14 cellular contexts compared by ENCODE assay signal in the genomic region with DNA sequence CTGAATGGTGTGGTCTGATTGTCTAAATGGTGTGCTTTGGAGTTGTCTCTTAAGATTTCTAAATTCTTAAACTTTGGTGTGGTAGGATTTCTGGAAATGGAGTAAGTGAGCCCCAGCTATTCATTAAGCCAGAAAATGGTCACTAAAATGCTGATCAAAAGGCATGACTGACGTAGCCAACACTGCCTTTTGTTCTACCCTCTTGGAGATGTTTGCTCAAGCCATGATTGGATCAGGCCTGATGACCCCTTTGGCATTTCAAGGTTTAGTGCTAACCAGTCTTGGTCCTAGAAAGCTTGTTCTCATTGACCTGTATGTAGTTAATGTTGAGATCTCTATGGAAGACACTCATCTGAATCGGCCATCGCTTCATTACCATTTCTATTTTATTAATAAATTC.
DNase-seq lines count a peak whose midpoint lies in the region; ATAC-seq and TF ChIP-seq lines count a peak whose summit lies in the region.
"Had no signal": no experiment of that assay in that cellular context is flagged by ENCODE, and none has a peak within 500 bp of the region (broad histone marks: within the 10 kb centered on the region; RNA-seq: fewer than 3 reads in every experiment).

No MANE protein-coding gene starts in this region.

- H3K4me1 Mint-ChIP-seq in progenitor cell of endocrine pancreas (ENCODE audit: low read depth), result peaks cover 8% of the 10 kb centered on the region
- H3K4me1 Mint-ChIP-seq: CD4-positive, alpha-beta memory T cell; GM23338 had no signal

- H3K27ac Mint-ChIP-seq in progenitor cell of endocrine pancreas, result peak overlapping the region; percentile 81
- H3K27ac Mint-ChIP-seq: CD4-positive, alpha-beta memory T cell; GM23338; H9 had no signal

- H3K9me3 Mint-ChIP-seq in progenitor cell of endocrine pancreas (ENCODE audit: low read depth), result no peaks in the 10 kb centered on the region
- H3K9me3 Mint-ChIP-seq: CD4-positive, alpha-beta memory T cell; GM23338; H9 had no signal

- no peak overlapping the region for H3K4me3 Mint-ChIP-seq in progenitor cell of endocrine pancreas (ENCODE audit: low read depth)
- H3K4me3 Mint-ChIP-seq: CD4-positive, alpha-beta memory T cell; GM23338; H9 had no signal

- H3K27me3 ChIP-seq in HUES48 (ENCODE audit: control insufficient read depth, insufficient read depth, low read length) (no peaks in the 10 kb centered on the region), body of pancreas (no peaks in the 10 kb centered on the region)

- DNase-seq in body of pancreas, result no peak
- no peak for DNase-seq in progenitor cell of endocrine pancreas (ENCODE audit: low spot score, unreplicated experiment)
- DNase-seq in NCI-H1436 treated with DMSO at 0.1 percent for 48 hours (lab: John Stamatoyannopoulos, UW), result no peak
- DNase-seq in NCI-H2227 (lab: John Stamatoyannopoulos, UW; ENCODE audit: unreplicated experiment), result no peak
- DNase-seq: C1 segment of cervical spinal cord; CD4-positive, alpha-beta memory T cell; COR-L47; DMS153; DND-41; H9 had no signal

- H3K27ac ChIP-seq in HUES48 (ENCODE audit: low read depth, low read length) (peak overlapping the region; percentile 20), body of pancreas (no peak overlapping the region)

- no peak for TF ChIP-seq CTCF in body of pancreas (IDR thresholded peaks at IDR 0.05)
- no peak for TF ChIP-seq CTCF in progenitor cell of endocrine pancreas (IDR thresholded peaks at IDR 0.05; ENCODE audit: unreplicated experiment)

- H3K9ac ChIP-seq in HUES48 (ENCODE audit: low read depth, low read length), result no peak overlapping the region

- 65 to 68% methylated on average over 3 of the region's 3 CpGs for WGBS in body of pancreas, 2 donors

- peaks cover 54% of the 10 kb centered on the region for H3K36me3 ChIP-seq in HUES48 (ENCODE audit: control insufficient read depth, insufficient read depth, low read length)
- H3K36me3 ChIP-seq in body of pancreas (replicated peaks in 1 of 2; ENCODE audit: insufficient read depth in 1 of 2, low read depth in 2 of 2), result peaks cover 0 to 19% of the 10 kb centered on the region in 2 donors

- peak; percentile 52 for ATAC-seq in body of pancreas
- no peak for ATAC-seq in HG02571 (IDR thresholded peaks at IDR 0.05; ENCODE audit: unreplicated experiment)
- ATAC-seq: GM23338, HCT116 had no signal

- no peaks in the 10 kb centered on the region for H3K4me1 ChIP-seq in HUES48 (ENCODE audit: control insufficient read depth, insufficient read depth, low read length)
- H3K4me1 ChIP-seq in body of pancreas, result peaks cover 14% of the 10 kb centered on the region

- H3K4me3 ChIP-seq in HUES48 (ENCODE audit: low read depth, low read length) (no peak overlapping the region), body of pancreas (no peak overlapping the region)
- H3K4me3 ChIP-seq: GM23338 had no signal

- peaks cover 30% of the 10 kb centered on the region for H3K36me3 Mint-ChIP-seq in progenitor cell of endocrine pancreas (ENCODE audit: insufficient read depth)

- H3K9me3 ChIP-seq in HUES48 (ENCODE audit: control insufficient read depth, insufficient read depth, low read length) (no peaks in the 10 kb centered on the region), body of pancreas (no peaks in the 10 kb centered on the region)

- no peak for TF ChIP-seq POLR2A in body of pancreas (IDR thresholded peaks at IDR 0.05)

- intact Hi-C loops in body of pancreas (cut with DNase I), result no loop called here

- no peaks in the 10 kb centered on the region for H3K27me3 Mint-ChIP-seq in progenitor cell of endocrine pancreas
- H3K27me3 Mint-ChIP-seq: CD4-positive, alpha-beta memory T cell had no signal
